ENCODE assay signal across 11 cellular contexts in the genomic region with DNA sequence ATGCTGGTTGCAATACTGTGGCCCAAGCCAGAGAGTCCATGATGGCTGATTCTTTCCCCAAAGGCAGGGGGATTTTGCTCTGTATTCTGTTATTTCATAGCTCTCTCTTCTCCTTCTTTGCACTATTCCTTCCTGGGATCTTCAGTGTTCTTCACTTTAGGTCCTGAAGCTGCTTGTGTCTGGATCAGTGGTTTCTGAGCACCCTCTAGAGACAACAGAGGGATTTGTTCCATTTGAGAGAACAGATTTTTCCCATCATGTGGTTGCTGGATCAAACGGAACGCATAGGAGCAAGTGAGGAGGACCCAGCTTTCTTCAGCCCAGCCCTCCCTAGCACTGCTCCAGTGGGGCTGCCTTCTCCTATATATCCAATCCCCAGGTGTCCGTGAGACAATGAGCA.
A peak's percentile ranks its signal among the peaks of the same experiment; 100 is the strongest.
DNase-seq lines count a peak whose midpoint lies in the region; ATAC-seq, FAIRE-seq and TF ChIP-seq lines count a peak whose summit lies in the region.
"Had no signal": no experiment of that assay in that cellular context is flagged by ENCODE, and none has a peak within 500 bp of the region (broad histone marks: within the 10 kb centered on the region; RNA-seq: fewer than 3 reads in every experiment).

No MANE protein-coding gene starts in this region.

- ATAC-seq in HepG2 (peak; percentile 47; the same call in 2 of the 3 replicates), GM21515 (IDR thresholded peaks at IDR 0.05; ENCODE audit: unreplicated experiment) (no peak), HG03439 (IDR thresholded peaks at IDR 0.05; ENCODE audit: unreplicated experiment) (no peak), GM19455 (IDR thresholded peaks at IDR 0.05; ENCODE audit: unreplicated experiment) (no peak)
- ATAC-seq: HCT116 had no signal

- CTCF ChIA-PET in HepG2 (lab: Yijun Ruan, JAX; ENCODE audit: low intra/inter-chr PET ratio, low total read pairs) = interaction anchor here (0.6 to 1.2 kb wide), 2 partner anchors 109 to 201 kb away, joined by 3 read pairs; no protein-coding TSS in a partner anchor

- no peak overlapping the region for H3K9ac ChIP-seq in HepG2 (ENCODE audit: insufficient read depth, low read depth, low read length)

- POLR2A ChIA-PET in HepG2 (lab: Yijun Ruan, JAX) = interaction anchor here (0.6 kb wide), 1 partner anchor 9 kb away, joined by 3 read pairs; no protein-coding TSS in a partner anchor

- H3K27ac ChIP-seq in C4-2B (no peak overlapping the region), HepG2 (ENCODE audit: extremely low read length, insufficient read depth, low read length) (no peak overlapping the region)

- H3K4me2 ChIP-seq in HepG2 (ENCODE audit: low read depth, low read length) = no peak overlapping the region

- DNase-seq in HuH-7 (ENCODE audit: low spot score) = peak; percentile 16
- DNase-seq in T47D (ENCODE audit: low read depth in 1 of 2, low spot score in 1 of 2) = peak; percentile 6 to 41
- peak; percentile 39 for DNase-seq in HepG2 (ENCODE audit: low spot score)
- no peak for DNase-seq in DMS79 (lab: John Stamatoyannopoulos, UW)
- DNase-seq: Calu3; stimulated activated naive CD4-positive, alpha-beta T cell treated with Interleukin-2 at 50 U/mL for 16 hours had no signal

- in situ Hi-C loops in T47D (cut with HindIII; ENCODE audit: low pct_unique_long_range_greater_than_20kb, low sequenced_read_pairs) (no loop called here), HepG2 (cut with HindIII; ENCODE audit: extremely low pct_ligation_motif_present, low pct_unique_long_range_greater_than_20kb) (loop anchor here (5.0 kb wide), 1 partner anchor 115 kb away; no protein-coding TSS in a partner anchor)

- WGBS in HepG2 (ENCODE audit: low lambda C conversion rate) = 0% methylated on average over 3 of the region's 3 CpGs

- H3K79me2 ChIP-seq in HepG2 (ENCODE audit: insufficient read depth, low read length) = no peaks in the 10 kb centered on the region

- H3K4me1 ChIP-seq in HepG2 (ENCODE audit: insufficient read depth, low read length) = peaks cover 18% of the 10 kb centered on the region

- H3K36me3 ChIP-seq in HepG2 (replicated peaks in 1 of 2; ENCODE audit: control insufficient read depth in 1 of 2, insufficient read depth in 2 of 2, low read length in 2 of 2) = no peaks in the 10 kb centered on the region

- H3K4me3 ChIP-seq in HepG2 (replicated peaks in 1 of 3; ENCODE audit: insufficient read depth in 1 of 3, low read depth in 2 of 3, low read length in 3 of 3) = no peak overlapping the region

- no peaks in the 10 kb centered on the region for H4K20me1 ChIP-seq in HepG2 (ENCODE audit: insufficient read depth, low read length)

- no TSS peak for BruUV-seq in HepG2 (replicated peaks; lab: Mats Ljungman, UMichigan)

- TF ChIP-seq RAD21 in HepG2 (CRISPR knock-in tag; IDR thresholded peaks at IDR 0.05) = no peak

- TF ChIP-seq EP300 in HepG2 (IDR thresholded peaks at IDR 0.05; ENCODE audit: low read depth in 2 of 2, low read length in 2 of 2) (no peak), HepG2 (CRISPR knock-in tag; IDR thresholded peaks at IDR 0.05; ENCODE audit: borderline replicate concordance) (no peak)

- no peak for FAIRE-seq in HepG2 (lab: Jason Lieb, UNC)

- no peaks in the 10 kb centered on the region for H3K9me3 ChIP-seq in HepG2 (ENCODE audit: low read length)

- intact Hi-C loops in HepG2 (cut with micrococcal nuclease; ENCODE audit: unreplicated experiment) = loop anchor here (10.0 kb wide), 1 partner anchor 112 kb away; no protein-coding TSS in a partner anchor

- TF ChIP-seq POLR2A in HepG2 (IDR thresholded peaks at IDR 0.05; ENCODE audit: insufficient read depth in 1 of 2, low read depth in 2 of 2, low read length in 2 of 2) = no peak

- no peak overlapping the region for H2AFZ ChIP-seq in HepG2 (ENCODE audit: low read length)

- TF ChIP-seq CTCF in C4-2B (conservative IDR thresholded peaks at IDR 0.05) (peak; percentile 27), HepG2 (CRISPR knock-in tag; IDR thresholded peaks at IDR 0.05) (peak; percentile 73)

- peaks cover 0 to 33% of the 10 kb centered on the region in 2 experiments; a peak in 4 of 5 replicates for H3K27me3 ChIP-seq in HepG2 (ENCODE audit: control insufficient read depth in 1 of 2, insufficient read depth in 2 of 2, low read length in 2 of 2)

TF ChIP-seq in HepG2, 621 proteins besides CTCF, POLR2A, EP300 and RAD21:
- TF ChIP-seq, protein P1, sequence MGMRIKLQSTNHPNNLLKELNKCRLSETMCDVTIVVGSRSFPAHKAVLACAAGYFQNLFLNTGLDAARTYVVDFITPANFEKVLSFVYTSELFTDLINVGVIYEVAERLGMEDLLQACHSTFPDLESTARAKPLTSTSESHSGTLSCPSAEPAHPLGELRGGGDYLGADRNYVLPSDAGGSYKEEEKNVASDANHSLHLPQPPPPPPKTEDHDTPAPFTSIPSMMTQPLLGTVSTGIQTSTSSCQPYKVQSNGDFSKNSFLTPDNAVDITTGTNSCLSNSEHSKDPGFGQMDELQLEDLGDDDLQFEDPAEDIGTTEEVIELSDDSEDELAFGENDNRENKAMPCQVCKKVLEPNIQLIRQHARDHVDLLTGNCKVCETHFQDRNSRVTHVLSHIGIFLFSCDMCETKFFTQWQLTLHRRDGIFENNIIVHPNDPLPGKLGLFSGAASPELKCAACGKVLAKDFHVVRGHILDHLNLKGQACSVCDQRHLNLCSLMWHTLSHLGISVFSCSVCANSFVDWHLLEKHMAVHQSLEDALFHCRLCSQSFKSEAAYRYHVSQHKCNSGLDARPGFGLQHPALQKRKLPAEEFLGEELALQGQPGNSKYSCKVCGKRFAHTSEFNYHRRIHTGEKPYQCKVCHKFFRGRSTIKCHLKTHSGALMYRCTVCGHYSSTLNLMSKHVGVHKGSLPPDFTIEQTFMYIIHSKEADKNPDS (CRISPR knock-in tag; IDR thresholded peaks at IDR 0.05) = no peak
- no peak for TF ChIP-seq ZNF17 (CRISPR knock-in tag; IDR thresholded peaks at IDR 0.05)
- TF ChIP-seq SP140L (CRISPR knock-in tag; IDR thresholded peaks at IDR 0.05; ENCODE audit: borderline replicate concordance) = no peak
- TF ChIP-seq ZNF883 (CRISPR knock-in tag; IDR thresholded peaks at IDR 0.05; ENCODE audit: not compliant biosample characterization) = no peak
- TF ChIP-seq TEAD3 (CRISPR knock-in tag; optimal IDR thresholded peaks at IDR 0.05; ENCODE audit: borderline replicate concordance) = no peak
- TF ChIP-seq NBN (conservative IDR thresholded peaks at IDR 0.05) = no peak
- no peak for TF ChIP-seq ZNF329 (CRISPR knock-in tag; IDR thresholded peaks at IDR 0.05; ENCODE audit: low read depth)
- no peak for TF ChIP-seq ZNF556 (CRISPR knock-in tag; IDR thresholded peaks at IDR 0.05; ENCODE audit: borderline replicate concordance)
- no peak for TF ChIP-seq ZBTB21 (CRISPR knock-in tag; IDR thresholded peaks at IDR 0.05)
- no peak for TF ChIP-seq ZNF10 (CRISPR knock-in tag; IDR thresholded peaks at IDR 0.05; ENCODE audit: borderline replicate concordance, low read depth)
- TF ChIP-seq, protein P2, sequence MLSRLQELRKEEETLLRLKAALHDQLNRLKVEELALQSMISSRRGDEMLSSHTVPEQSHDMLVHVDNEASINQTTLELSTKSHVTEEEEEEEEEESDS (CRISPR knock-in tag; IDR thresholded peaks at IDR 0.05; ENCODE audit: borderline replicate concordance) = no peak
- no peak for TF ChIP-seq PCBP1 (IDR thresholded peaks at IDR 0.05; ENCODE audit: borderline replicate concordance, low read depth, low read length)
- TF ChIP-seq ZNF263 (CRISPR knock-in tag; IDR thresholded peaks at IDR 0.05) = no peak
- TF ChIP-seq SNRNP70 (IDR thresholded peaks at IDR 0.05; ENCODE audit: low read depth, low read length) = no peak
- TF ChIP-seq RARA (CRISPR knock-in tag; IDR thresholded peaks at IDR 0.05) = no peak
- TF ChIP-seq TP53 (CRISPR knock-in tag; conservative IDR thresholded peaks at IDR 0.05) = no peak
- no peak for TF ChIP-seq ZBTB8A (CRISPR knock-in tag; IDR thresholded peaks at IDR 0.05; ENCODE audit: borderline replicate concordance, low read depth)
- TF ChIP-seq, protein P3, sequence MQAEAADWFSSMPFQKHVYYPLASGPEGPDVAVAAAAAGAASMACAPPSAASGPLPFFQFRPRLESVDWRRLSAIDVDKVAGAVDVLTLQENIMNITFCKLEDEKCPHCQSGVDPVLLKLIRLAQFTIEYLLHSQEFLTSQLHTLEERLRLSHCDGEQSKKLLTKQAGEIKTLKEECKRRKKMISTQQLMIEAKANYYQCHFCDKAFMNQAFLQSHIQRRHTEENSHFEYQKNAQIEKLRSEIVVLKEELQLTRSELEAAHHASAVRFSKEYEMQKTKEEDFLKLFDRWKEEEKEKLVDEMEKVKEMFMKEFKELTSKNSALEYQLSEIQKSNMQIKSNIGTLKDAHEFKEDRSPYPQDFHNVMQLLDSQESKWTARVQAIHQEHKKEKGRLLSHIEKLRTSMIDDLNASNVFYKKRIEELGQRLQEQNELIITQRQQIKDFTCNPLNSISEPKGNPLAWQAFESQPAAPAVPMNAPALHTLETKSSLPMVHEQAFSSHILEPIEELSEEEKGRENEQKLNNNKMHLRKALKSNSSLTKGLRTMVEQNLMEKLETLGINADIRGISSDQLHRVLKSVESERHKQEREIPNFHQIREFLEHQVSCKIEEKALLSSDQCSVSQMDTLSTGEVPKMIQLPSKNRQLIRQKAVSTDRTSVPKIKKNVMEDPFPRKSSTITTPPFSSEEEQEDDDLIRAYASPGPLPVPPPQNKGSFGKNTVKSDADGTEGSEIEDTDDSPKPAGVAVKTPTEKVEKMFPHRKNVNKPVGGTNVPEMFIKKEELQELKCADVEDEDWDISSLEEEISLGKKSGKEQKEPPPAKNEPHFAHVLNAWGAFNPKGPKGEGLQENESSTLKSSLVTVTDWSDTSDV (CRISPR knock-in tag; IDR thresholded peaks at IDR 0.05) = no peak
- TF ChIP-seq, protein P4, sequence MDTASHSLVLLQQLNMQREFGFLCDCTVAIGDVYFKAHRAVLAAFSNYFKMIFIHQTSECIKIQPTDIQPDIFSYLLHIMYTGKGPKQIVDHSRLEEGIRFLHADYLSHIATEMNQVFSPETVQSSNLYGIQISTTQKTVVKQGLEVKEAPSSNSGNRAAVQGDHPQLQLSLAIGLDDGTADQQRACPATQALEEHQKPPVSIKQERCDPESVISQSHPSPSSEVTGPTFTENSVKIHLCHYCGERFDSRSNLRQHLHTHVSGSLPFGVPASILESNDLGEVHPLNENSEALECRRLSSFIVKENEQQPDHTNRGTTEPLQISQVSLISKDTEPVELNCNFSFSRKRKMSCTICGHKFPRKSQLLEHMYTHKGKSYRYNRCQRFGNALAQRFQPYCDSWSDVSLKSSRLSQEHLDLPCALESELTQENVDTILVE (CRISPR knock-in tag; IDR thresholded peaks at IDR 0.05) = peak; percentile 33; the same call in 1 of the 2 replicates
- no peak for TF ChIP-seq CHCHD3 (CRISPR knock-in tag; IDR thresholded peaks at IDR 0.05)
- TF ChIP-seq NFATC3 (CRISPR knock-in tag; IDR thresholded peaks at IDR 0.05) = no peak
- no peak for TF ChIP-seq NCOA5 (CRISPR knock-in tag; IDR thresholded peaks at IDR 0.05)
- peak; percentile 63 for TF ChIP-seq STAG1 (CRISPR knock-in tag; IDR thresholded peaks at IDR 0.05)
- TF ChIP-seq SMC3 (IDR thresholded peaks at IDR 0.05; ENCODE audit: low read length) = 0 out of 2 replicates have a peak, but pooled peaks have one; percentile 23
